ENCODE assay signal across 8 cellular contexts in genomic region chr6:2353412-2354137, GRCh38.
DNase-seq lines count a peak whose midpoint lies in the region; ATAC-seq and TF ChIP-seq lines count a peak whose summit lies in the region.

No MANE protein-coding gene starts in this region.

- H3K4me3 Mint-ChIP-seq in activated CD8-positive, alpha-beta T cell treated with anti-CD3 and anti-CD28 coated beads, Interleukin-2, amount 10 ng/mL, durations not matched to agents 7 days and 5 days, result no peak overlapping the region
- H3K4me3 Mint-ChIP-seq in endothelial cell (ENCODE audit: unreplicated experiment), result no peak overlapping the region

- H3K36me3 ChIP-seq in BJ (ENCODE audit: control insufficient read depth, insufficient read depth, low read length), result no peaks in the 10 kb centered on the region
- H3K36me3 ChIP-seq in HAP-1 (replicated peaks), result no peaks in the 10 kb centered on the region

- H3K27me3 ChIP-seq in BJ (ENCODE audit: control insufficient read depth, insufficient read depth, low read length) (no peaks in the 10 kb centered on the region), HAP-1 (ENCODE audit: low read depth) (peaks cover 5% of the 10 kb centered on the region; the same call in 1 of the 2 replicates)

- no peaks in the 10 kb centered on the region for H3K36me3 Mint-ChIP-seq in activated CD8-positive, alpha-beta T cell treated with anti-CD3 and anti-CD28 coated beads, Interleukin-2, amount 10 ng/mL, durations not matched to agents 7 days and 5 days (ENCODE audit: low read depth)
- H3K36me3 Mint-ChIP-seq in endothelial cell (ENCODE audit: low read depth, unreplicated experiment), result no peaks in the 10 kb centered on the region

- in situ Hi-C loops in HAP-1 (cut with MboI; ENCODE audit: low sequenced_read_pairs), result no loop called here

- ATAC-seq in activated CD8-positive, alpha-beta T cell treated with anti-CD3 and anti-CD28 coated beads, Interleukin-2, amount 10 ng/mL, durations not matched to agents 7 days and 5 days, result no peak
- ATAC-seq in HG03045 (IDR thresholded peaks at IDR 0.05; ENCODE audit: unreplicated experiment), result no peak

- H3K4me1 Mint-ChIP-seq in activated CD8-positive, alpha-beta T cell treated with anti-CD3 and anti-CD28 coated beads, Interleukin-2, amount 10 ng/mL, durations not matched to agents 7 days and 5 days (ENCODE audit: low read depth), result no peaks in the 10 kb centered on the region
- no peaks in the 10 kb centered on the region for H3K4me1 Mint-ChIP-seq in endothelial cell (ENCODE audit: unreplicated experiment)

- POLR2A ChIA-PET in BJ (lab: Charles Lee), result no interaction called here
- POLR2A ChIA-PET in activated CD8-positive, alpha-beta T cell treated with anti-CD3 and anti-CD28 coated beads, Interleukin-2, amount 10 ng/mL, durations not matched to agents 7 days and 5 days (lab: Charles Lee), result no interaction called here

- CTCF ChIA-PET in BJ (lab: Yijun Ruan, JAX), result interaction anchor here (0.7 to 4.0 kb wide), 30 partner anchors 9 to 760 kb away, joined by 3 to 23 read pairs (median 4); no protein-coding TSS in a partner anchor
- CTCF ChIA-PET in activated CD8-positive, alpha-beta T cell treated with anti-CD3 and anti-CD28 coated beads, Interleukin-2, amount 10 ng/mL, durations not matched to agents 7 days and 5 days (lab: Charles Lee), result interaction anchor here (0.7 to 2.4 kb wide), 22 partner anchors 10 to 757 kb away, joined by 3 to 51 read pairs (median 4); no protein-coding TSS in a partner anchor

- H3K9me3 ChIP-seq in HAP-1, result no peaks in the 10 kb centered on the region

- TF ChIP-seq CTCF in BJ (IDR thresholded peaks at IDR 0.05; ENCODE audit: insufficient read depth, low read depth, low read length), result peak; percentile 72
- peak; percentile 73 for TF ChIP-seq CTCF in endothelial cell (IDR thresholded peaks at IDR 0.05; ENCODE audit: unreplicated experiment)

- peak; percentile 23 for DNase-seq in BJ (ENCODE audit: low read depth)
- peak; percentile 60 to 72 for DNase-seq in HAP-1 (ENCODE audit: low spot score in 2 of 2)
- peak; percentile 18 for DNase-seq in NCI-H82 treated with DMSO at 0.1 percent for 48 hours (lab: John Stamatoyannopoulos, UW; ENCODE audit: unreplicated experiment)
- DNase-seq in activated CD8-positive, alpha-beta T cell treated with anti-CD3 and anti-CD28 coated beads, Interleukin-2, amount 10 ng/mL, durations not matched to agents 7 days and 5 days, result peak; percentile 68
- DNase-seq in endothelial cell (ENCODE audit: low spot score), result peak; percentile 75
- DNase-seq in midbrain (lab: John Stamatoyannopoulos, UW), result peak; percentile 65
- DNase-seq in stimulated activated naive CD4-positive, alpha-beta T cell (lab: John Stamatoyannopoulos, UW), result peak; percentile 12 to 52 (median 22)

- H3K4me1 ChIP-seq in HAP-1, result no peaks in the 10 kb centered on the region

- H3K27ac Mint-ChIP-seq in activated CD8-positive, alpha-beta T cell treated with anti-CD3 and anti-CD28 coated beads, Interleukin-2, amount 10 ng/mL, durations not matched to agents 7 days and 5 days, result no peak overlapping the region
- H3K27ac Mint-ChIP-seq in endothelial cell (ENCODE audit: unreplicated experiment), result no peak overlapping the region

- no peaks in the 10 kb centered on the region for H3K27me3 Mint-ChIP-seq in activated CD8-positive, alpha-beta T cell treated with anti-CD3 and anti-CD28 coated beads, Interleukin-2, amount 10 ng/mL, durations not matched to agents 7 days and 5 days (ENCODE audit: low read depth)
- no peaks in the 10 kb centered on the region for H3K27me3 Mint-ChIP-seq in endothelial cell (ENCODE audit: unreplicated experiment)

- no peak overlapping the region for H3K4me3 ChIP-seq in BJ (ENCODE audit: low read depth, low read length)
- no peak overlapping the region for H3K4me3 ChIP-seq in HAP-1

- no peaks in the 10 kb centered on the region for H3K9me3 Mint-ChIP-seq in activated CD8-positive, alpha-beta T cell treated with anti-CD3 and anti-CD28 coated beads, Interleukin-2, amount 10 ng/mL, durations not matched to agents 7 days and 5 days (ENCODE audit: insufficient read depth)
- H3K9me3 Mint-ChIP-seq in endothelial cell (ENCODE audit: unreplicated experiment), result no peaks in the 10 kb centered on the region

Comparison
In these comparisons a context has a peak if more than half of its experiments do, and no peak if none do; other contexts are left out.
1. DNase-seq: peak in every context shown above with its lines; median percentile 75 in endothelial cell; 68 in activated CD8-positive, alpha-beta T cell treated with anti-CD3 and anti-CD28 coated beads, Interleukin-2, amount 10 ng/mL, durations not matched to agents 7 days and 5 days; 66 in HAP-1; 65 in midbrain; 23 in BJ; 22 in stimulated activated naive CD4-positive, alpha-beta T cell; 18 in NCI-H82 treated with DMSO at 0.1 percent for 48 hours.